ENCODE assay signal across 8 cellular contexts in the genomic region with DNA sequence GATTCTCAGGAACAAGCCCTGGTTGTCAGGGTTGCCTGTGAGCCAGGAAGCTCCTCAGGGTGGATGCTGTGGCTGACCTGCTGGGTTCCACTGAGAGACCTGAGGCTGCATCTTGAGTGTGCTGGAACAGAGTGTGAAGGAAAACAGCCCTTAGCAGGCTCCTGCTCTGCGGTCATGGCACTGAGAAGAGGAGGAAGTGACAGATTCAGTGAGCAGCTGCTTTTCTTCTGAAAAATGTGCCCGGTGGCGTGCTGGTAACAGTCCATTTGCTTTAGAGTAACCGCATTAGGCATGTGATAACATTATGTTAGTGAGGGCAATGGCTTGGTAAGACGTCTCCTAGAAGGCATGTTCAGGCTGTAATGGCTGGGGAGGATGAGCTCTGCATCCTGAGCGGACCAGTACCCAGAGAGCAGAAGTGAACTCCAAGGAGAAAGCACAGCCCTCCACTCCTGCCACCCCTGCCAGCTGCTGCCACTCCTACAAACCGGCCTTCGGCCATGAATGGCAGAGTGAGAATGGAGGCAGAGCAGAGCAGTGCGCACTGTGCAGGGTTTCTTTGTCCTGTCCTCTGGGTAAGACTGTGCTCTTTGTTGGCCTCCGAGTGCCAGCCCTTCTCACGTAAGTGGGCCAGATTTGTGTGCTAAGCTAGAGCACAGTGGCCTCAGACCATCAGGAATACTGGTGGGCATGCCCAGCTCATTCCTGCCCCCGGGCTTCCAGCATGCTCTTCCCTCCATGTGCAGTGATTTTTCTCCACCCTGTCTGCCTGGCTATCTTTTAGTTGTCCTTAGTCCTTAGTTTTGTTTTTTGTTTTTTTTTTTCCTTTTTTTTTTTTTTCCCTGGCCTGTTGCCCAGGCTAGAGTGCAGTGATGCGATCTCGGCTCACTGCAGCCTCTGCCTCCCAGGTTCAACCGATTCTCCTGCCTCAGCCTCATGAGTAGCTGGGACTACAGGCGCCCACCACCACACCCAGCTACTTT.
DNase-seq lines count a peak whose midpoint lies in the region; ATAC-seq and TF ChIP-seq lines count a peak whose summit lies in the region.

No MANE protein-coding gene starts in this region.

- peaks cover 70% of the 10 kb centered on the region for H3K4me1 ChIP-seq in OCI-LY1 (ENCODE audit: insufficient read depth, low read length, severe bottlenecking)
- H3K4me1 ChIP-seq in neural progenitor cell, result peaks cover 17% of the 10 kb centered on the region

- no peaks in the 10 kb centered on the region for H3K9me2 ChIP-seq in OCI-LY1 (ENCODE audit: low read depth, low read length)

- H3K9me3 Mint-ChIP-seq in neural progenitor cell, result no peaks in the 10 kb centered on the region

- TF ChIP-seq CTCF in OCI-LY1 (IDR thresholded peaks at IDR 0.05; ENCODE audit: low read length), result no peak
- no peak for TF ChIP-seq CTCF in neural progenitor cell (IDR thresholded peaks at IDR 0.05)

- H3K36me3 Mint-ChIP-seq in neural progenitor cell, result peaks cover 18% of the 10 kb centered on the region

- H3K9me3 ChIP-seq in OCI-LY1 (ENCODE audit: low read length) (no peaks in the 10 kb centered on the region), neural progenitor cell (ENCODE audit: low read depth) (no peaks in the 10 kb centered on the region)

- peak overlapping the region; percentile 70 for H3K4me2 ChIP-seq in OCI-LY1 (ENCODE audit: low read length)
- no peak overlapping the region for H3K4me2 ChIP-seq in neural progenitor cell

- H3K4me1 Mint-ChIP-seq in neural progenitor cell, result no peaks in the 10 kb centered on the region

- H4K20me1 ChIP-seq in OCI-LY1 (ENCODE audit: insufficient read depth, low read length), result no peaks in the 10 kb centered on the region
- H4K20me1 ChIP-seq in neural progenitor cell (ENCODE audit: low read depth), result no peaks in the 10 kb centered on the region

- H3K9ac ChIP-seq in OCI-LY1 (ENCODE audit: low read length) (peak overlapping the region; percentile 72), neural progenitor cell (no peak overlapping the region)

- peaks cover 2% of the 10 kb centered on the region for H3K27me3 Mint-ChIP-seq in neural progenitor cell (ENCODE audit: insufficient read depth, low read depth)

- H3K79me2 ChIP-seq in OCI-LY1 (ENCODE audit: insufficient read depth, low read length), result no peaks in the 10 kb centered on the region
- H3K79me2 ChIP-seq in neural progenitor cell (ENCODE audit: low read depth), result no peaks in the 10 kb centered on the region

- H2AFZ ChIP-seq in OCI-LY1 (ENCODE audit: low read length), result no peak overlapping the region
- H2AFZ ChIP-seq in neural progenitor cell (replicated peaks), result no peak overlapping the region

- no peak overlapping the region for H3K27ac Mint-ChIP-seq in neural progenitor cell

- H3K4me3 ChIP-seq in OCI-LY1 (ENCODE audit: low read depth, low read length, poor library complexity, severe bottlenecking) (peak overlapping the region; percentile 26), neural progenitor cell (no peak overlapping the region)

- ATAC-seq in GM18868 (IDR thresholded peaks at IDR 0.05; ENCODE audit: unreplicated experiment) (peak; percentile 78), HG02763 (IDR thresholded peaks at IDR 0.05; ENCODE audit: unreplicated experiment) (peak; percentile 60)

- H3K27ac ChIP-seq in OCI-LY1 (ENCODE audit: low read depth, low read length, poor library complexity, severe bottlenecking) (peak overlapping the region; percentile 99), neural progenitor cell (no peak overlapping the region)

- H3K4me3 Mint-ChIP-seq in neural progenitor cell, result no peak overlapping the region

- H3K36me3 ChIP-seq in OCI-LY1 (ENCODE audit: insufficient read depth, low read length), result peaks cover 33% of the 10 kb centered on the region; the same call in 1 of the 2 replicates
- peaks cover 9% of the 10 kb centered on the region for H3K36me3 ChIP-seq in neural progenitor cell

- H3F3A ChIP-seq in OCI-LY1 (ENCODE audit: insufficient read depth, low read length) (no peaks in the 10 kb centered on the region), neural progenitor cell (ENCODE audit: low read depth) (peaks cover 7% of the 10 kb centered on the region)

- DNase-seq in midbrain (lab: John Stamatoyannopoulos, UW), result peak; percentile 53
- no peak for DNase-seq in effector CD4-positive, alpha-beta T cell
- DNase-seq in neural progenitor cell (ENCODE audit: low spot score), result no peak
- no peak for DNase-seq in SHP77 (lab: John Stamatoyannopoulos, UW)
- DNase-seq in DMS 273 (lab: John Stamatoyannopoulos, UW; ENCODE audit: unreplicated experiment), result no peak

- H3K27me3 ChIP-seq in OCI-LY1 (ENCODE audit: insufficient read depth, low read length) (no peaks in the 10 kb centered on the region), neural progenitor cell (no peaks in the 10 kb centered on the region)
